ENCODE assay signal across 10 cellular contexts in genomic region chr11:33377100-33377851, GRCh38. TPM values are rescaled to one million over a fixed set of nuclear protein-coding genes. Genes with fewer than 3 reads are reported as not detected.
DNase-seq lines count a peak whose midpoint lies in the region; ATAC-seq and TF ChIP-seq lines count a peak whose summit lies in the region.
"Had no signal": no experiment of that assay in that cellular context is flagged by ENCODE, and none has a peak within 500 bp of the region (broad histone marks: within the 10 kb centered on the region; RNA-seq: fewer than 3 reads in every experiment).

No MANE protein-coding gene starts in this region.

- H3K36me3 ChIP-seq in WERI-Rb-1 (no peaks in the 10 kb centered on the region), sigmoid colon (no peaks in the 10 kb centered on the region)

- intact Hi-C loops in sigmoid colon (cut with DNase I): no loop called here
- intact Hi-C loops in activated CD4-positive, alpha-beta memory T cell treated with anti-CD3 and anti-CD28 coated beads for 36 hours (cut with micrococcal nuclease): no loop called here

- TF ChIP-seq CTCF in GM12875 (IDR thresholded peaks at IDR 0.05; ENCODE audit: borderline replicate concordance, insufficient read depth, low read depth, low read length): no peak
- TF ChIP-seq CTCF in WERI-Rb-1 (IDR thresholded peaks at IDR 0.05; ENCODE audit: low read depth, low read length): no peak
- no peak for TF ChIP-seq CTCF in foreskin fibroblast (IDR thresholded peaks at IDR 0.05; ENCODE audit: low read depth, low read length)
- no peak for TF ChIP-seq CTCF in sigmoid colon (IDR thresholded peaks at IDR 0.05)

- H3K9me3 ChIP-seq in WERI-Rb-1 (ENCODE audit: severe bottlenecking) (no peaks in the 10 kb centered on the region), sigmoid colon (no peaks in the 10 kb centered on the region)

- H3K27me3 ChIP-seq in WERI-Rb-1 (ENCODE audit: insufficient read depth, low read depth, severe bottlenecking) (no peaks in the 10 kb centered on the region), sigmoid colon (peaks cover 19 to 47% (median 24%) of the 10 kb centered on the region in 3 donors)

- DNase-seq in WERI-Rb-1 (no peak), foreskin fibroblast (peak in 1 of 2 donors; percentile 53), sigmoid colon (no peak), NCI-H1694 (lab: John Stamatoyannopoulos, UW) (no peak)
- DNase-seq in activated CD4-positive, alpha-beta memory T cell treated with anti-CD3 and anti-CD28 coated beads for 36 hours: no peak
- DNase-seq: activated CD4-positive, alpha-beta T cell treated with anti-CD3 and anti-CD28 coated beads for 1 hour; activated naive CD8-positive, alpha-beta T cell treated with anti-CD3 and anti-CD28 coated beads for 36 hours had no signal

- POLR2A ChIA-PET in activated CD4-positive, alpha-beta memory T cell treated with anti-CD3 and anti-CD28 coated beads for 36 hours (lab: Charles Lee): no interaction called here

- CTCF ChIA-PET in activated CD4-positive, alpha-beta memory T cell treated with anti-CD3 and anti-CD28 coated beads for 36 hours (lab: Charles Lee): no interaction called here

- H3K36me3 Mint-ChIP-seq in activated CD4-positive, alpha-beta memory T cell treated with anti-CD3 and anti-CD28 coated beads for 36 hours: no peaks in the 10 kb centered on the region
- H3K36me3 Mint-ChIP-seq: activated naive CD8-positive, alpha-beta T cell treated with anti-CD3 and anti-CD28 coated beads for 36 hours had no signal

- ATAC-seq in esophagus mucosa (no peak), GM19452 (IDR thresholded peaks at IDR 0.05; ENCODE audit: unreplicated experiment) (no peak)

- peaks cover 0 to 16% (median 13%) of the 10 kb centered on the region in 4 donors for H3K4me1 ChIP-seq in sigmoid colon

- WGBS in sigmoid colon, 2 donors: 38 to 44% methylated on average over 10 of the region's 10 CpGs

- H3K27me3 Mint-ChIP-seq in activated CD4-positive, alpha-beta memory T cell treated with anti-CD3 and anti-CD28 coated beads for 36 hours: peaks cover 46% of the 10 kb centered on the region

- H3K27ac ChIP-seq in WERI-Rb-1: no peak overlapping the region
- no peak overlapping the region for H3K27ac ChIP-seq in sigmoid colon

- no peak overlapping the region for H3K27ac Mint-ChIP-seq in activated CD4-positive, alpha-beta memory T cell treated with anti-CD3 and anti-CD28 coated beads for 36 hours
- H3K27ac Mint-ChIP-seq: activated naive CD8-positive, alpha-beta T cell treated with anti-CD3 and anti-CD28 coated beads for 36 hours had no signal

- no peak overlapping the region for H3K4me3 Mint-ChIP-seq in activated CD4-positive, alpha-beta memory T cell treated with anti-CD3 and anti-CD28 coated beads for 36 hours
- H3K4me3 Mint-ChIP-seq: activated naive CD8-positive, alpha-beta T cell treated with anti-CD3 and anti-CD28 coated beads for 36 hours had no signal

- no peaks in the 10 kb centered on the region for H3K9me3 Mint-ChIP-seq in activated CD4-positive, alpha-beta memory T cell treated with anti-CD3 and anti-CD28 coated beads for 36 hours
- H3K9me3 Mint-ChIP-seq: activated naive CD8-positive, alpha-beta T cell treated with anti-CD3 and anti-CD28 coated beads for 36 hours had no signal

- H3K4me3 ChIP-seq in GM12875 (ENCODE audit: low read depth, low read length) (peak overlapping the region; percentile 70), WERI-Rb-1 (ENCODE audit: low read depth, low read length) (peak overlapping the region; percentile 49), foreskin fibroblast (ENCODE audit: low read depth in 1 of 2, low read length in 2 of 2) (peak overlapping the region; percentile 54 to 55), sigmoid colon (peak overlapping the region in 3 of 4 donors; percentile 38 to 56 (median 50))

- TF ChIP-seq POLR2A in sigmoid colon (IDR thresholded peaks at IDR 0.05): no peak

- TF ChIP-seq EP300 in sigmoid colon (IDR thresholded peaks at IDR 0.05): no peak

- H3K4me1 Mint-ChIP-seq in activated CD4-positive, alpha-beta memory T cell treated with anti-CD3 and anti-CD28 coated beads for 36 hours (ENCODE audit: low read depth): no peaks in the 10 kb centered on the region
- H3K4me1 Mint-ChIP-seq: activated naive CD8-positive, alpha-beta T cell treated with anti-CD3 and anti-CD28 coated beads for 36 hours had no signal

RNA-seq across cellular contexts. Expression of gene KIAA1549L, which starts 1.4 kb away (rescaled TPM):
- total RNA-seq in sigmoid colon (1 to 10 TPM in 2 of 4 donors, under 1 TPM in 2; 0.33 to 1.8 (median 1.2) TPM), esophagus mucosa (0.48 TPM)
- polyA plus RNA-seq in sigmoid colon: under 1 TPM in 1 of 3 donors, not detected in 2; 0.29 TPM
- total RNA-seq in activated CD4-positive, alpha-beta memory T cell treated with anti-CD3 and anti-CD28 coated beads for 36 hours: not detected
- total RNA-seq: activated naive CD8-positive, alpha-beta T cell treated with anti-CD3 and anti-CD28 coated beads for 36 hours had no signal
